11 cellular contexts compared by ENCODE assay signal in genomic region chr11:124026498-124026897, GRCh38. TPM values are rescaled to one million over a fixed set of nuclear protein-coding genes. Genes with fewer than 3 reads are reported as not detected.
"Had no signal": no experiment of that assay in that cellular context is flagged by ENCODE, and none has a peak within 500 bp of the region (broad histone marks: within the 10 kb centered on the region; RNA-seq: fewer than 3 reads in every experiment).

A gene with protein sequence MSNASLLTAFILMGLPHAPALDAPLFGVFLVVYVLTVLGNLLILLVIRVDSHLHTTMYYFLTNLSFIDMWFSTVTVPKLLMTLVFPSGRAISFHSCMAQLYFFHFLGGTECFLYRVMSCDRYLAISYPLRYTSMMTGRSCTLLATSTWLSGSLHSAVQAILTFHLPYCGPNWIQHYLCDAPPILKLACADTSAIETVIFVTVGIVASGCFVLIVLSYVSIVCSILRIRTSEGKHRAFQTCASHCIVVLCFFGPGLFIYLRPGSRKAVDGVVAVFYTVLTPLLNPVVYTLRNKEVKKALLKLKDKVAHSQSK (plus strand): TSS chr11:124026798. CDS start chr11:124029623, 2,825 bp downstream.

- H3K4me3 ChIP-seq: HAP-1 had no signal

- H3K4me1 ChIP-seq: HAP-1 had no signal

- H3K9me3 ChIP-seq: HAP-1 had no signal

- DNase-seq: GOT3, H7, HFFc6, KBM-7 had no signal

- H3K4me2 ChIP-seq: KMS-11 had no signal

- ATAC-seq: HCT116 had no signal

- H3K36me3 ChIP-seq: HAP-1 had no signal

- H3K27ac ChIP-seq: KMS-11 had no signal

- FAIRE-seq: HTR-8/SVneo had no signal

RNA-seq across cellular contexts. Expression of the gene that starts here (rescaled TPM):
- total RNA-seq: H4, H7, HFFc6, HT-29 had no signal
- polyA plus RNA-seq: IgD-negative memory B cell had no signal
